Comparison of ENCODE assay signal across 30 cellular contexts in the genomic region with DNA sequence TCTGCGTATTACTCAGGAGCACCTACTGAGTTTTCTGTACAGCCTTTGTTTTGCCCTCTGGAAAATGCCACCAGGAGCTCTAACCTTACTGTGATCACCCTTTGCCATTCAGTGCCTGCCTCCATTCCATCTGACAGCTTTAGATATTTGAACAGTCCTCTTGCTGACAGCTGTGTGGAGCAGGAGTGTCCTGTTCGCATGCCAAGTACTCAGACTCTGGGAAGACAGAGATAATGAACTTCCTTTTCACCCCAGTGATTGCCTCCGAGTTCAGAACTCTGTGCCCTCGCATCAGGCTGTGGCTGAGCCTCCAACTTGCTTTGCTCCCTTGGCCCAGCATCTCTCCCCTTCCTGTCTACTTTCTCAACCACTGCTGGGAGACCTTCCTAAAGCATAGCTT.
"Had no signal": no experiment of that assay in that cellular context is flagged by ENCODE, and none has a peak within 500 bp of the region (broad histone marks: within the 10 kb centered on the region; RNA-seq: fewer than 3 reads in every experiment).

No MANE protein-coding gene starts in this region.

- H3K9ac ChIP-seq: neural progenitor cell, parathyroid adenoma had no signal

- H3K4me3 Mint-ChIP-seq: activated CD4-positive, alpha-beta memory T cell treated with anti-CD3 and anti-CD28 coated beads for 36 hours; activated CD4-positive, alpha-beta T cell treated with anti-CD3 and anti-CD28 coated beads, Interleukin-2, amount 10 ng/mL, durations not matched to agents 24 days and 14 days; activated T-cell treated with anti-CD3 and anti-CD28 coated beads, Interleukin-2, amount 50 U/mL, for 4 hours; activated T-helper 17 cell treated with anti-CD3 and anti-CD28 coated beads, Interleukin-2, amount 50 U/mL, for 72 hours; dendritic cell treated with granulocyte-macrophage colony-stimulating factor and Interleukin-4, amounts not matched to agents 40 ng/mL and 50 ng/mL, for 4 days; endodermal cell; natural killer cell; neural progenitor cell had no signal

- H3K4me3 ChIP-seq: esophagus muscularis mucosa, heart right ventricle, lung, neural progenitor cell, psoas muscle, spleen, thoracic aorta, upper lobe of left lung had no signal

- H3K27me3 ChIP-seq: brain microvascular endothelial cell, esophagus muscularis mucosa, neural progenitor cell, upper lobe of left lung had no signal

- H3K36me3 ChIP-seq: brain microvascular endothelial cell, esophagus muscularis mucosa, heart right ventricle, neural progenitor cell, spleen, thoracic aorta, upper lobe of left lung had no signal

- H3K27me3 Mint-ChIP-seq: activated CD4-positive, alpha-beta memory T cell treated with anti-CD3 and anti-CD28 coated beads for 36 hours; dendritic cell treated with granulocyte-macrophage colony-stimulating factor and Interleukin-4, amounts not matched to agents 40 ng/mL and 50 ng/mL, for 4 days had no signal

- H3K9me3 ChIP-seq: esophagus muscularis mucosa, heart right ventricle, psoas muscle, spleen, thoracic aorta, upper lobe of left lung had no signal

- H3K36me3 Mint-ChIP-seq: activated CD4-positive, alpha-beta memory T cell treated with anti-CD3 and anti-CD28 coated beads for 36 hours; natural killer cell; neural progenitor cell had no signal

- H3K79me2 ChIP-seq: parathyroid adenoma had no signal

- H3K27ac Mint-ChIP-seq: activated CD4-positive, alpha-beta memory T cell treated with anti-CD3 and anti-CD28 coated beads for 36 hours; activated CD4-positive, alpha-beta T cell treated with anti-CD3 and anti-CD28 coated beads, Interleukin-2, amount 10 ng/mL, durations not matched to agents 24 days and 14 days; activated T-helper 17 cell treated with anti-CD3 and anti-CD28 coated beads, Interleukin-2, amount 50 U/mL, for 72 hours; dendritic cell treated with granulocyte-macrophage colony-stimulating factor and Interleukin-4, amounts not matched to agents 40 ng/mL and 50 ng/mL, for 4 days; endodermal cell; natural killer cell; neural progenitor cell had no signal

- H3K9me3 Mint-ChIP-seq: activated CD4-positive, alpha-beta memory T cell treated with anti-CD3 and anti-CD28 coated beads for 36 hours; activated CD4-positive, alpha-beta T cell treated with anti-CD3 and anti-CD28 coated beads, Interleukin-2, amount 10 ng/mL, durations not matched to agents 24 days and 14 days; activated T-cell treated with anti-CD3 and anti-CD28 coated beads, Interleukin-2, amount 50 U/mL, for 4 hours; activated T-helper 17 cell treated with anti-CD3 and anti-CD28 coated beads, Interleukin-2, amount 50 U/mL, for 72 hours; dendritic cell treated with granulocyte-macrophage colony-stimulating factor and Interleukin-4, amounts not matched to agents 40 ng/mL and 50 ng/mL, for 4 days; endodermal cell; natural killer cell; neural progenitor cell had no signal

- H3K4me1 ChIP-seq: foreskin keratinocyte, parathyroid adenoma, psoas muscle, spleen, upper lobe of left lung had no signal

- H2AFZ ChIP-seq: neural progenitor cell, parathyroid adenoma had no signal

- DNase-seq: activated CD4-positive, alpha-beta memory T cell treated with anti-CD3 and anti-CD28 coated beads for 36 hours; activated CD4-positive, alpha-beta T cell treated with anti-CD3 and anti-CD28 coated beads, Interleukin-2, amount 10 ng/mL, durations not matched to agents 24 days and 14 days; activated CD4-positive, CD25-positive, alpha-beta regulatory T cell treated with anti-CD3 and anti-CD28 coated beads, Interleukin-2, amount 50 U/mL, for 72 hours; activated CD8-positive, alpha-beta memory T cell treated with anti-CD3 and anti-CD28 coated beads, Interleukin-2, amount 50 U/mL, for 48 hours; activated gamma-delta T cell treated with Interleukin-2 at 50 U/mL for 16 hours; activated naive CD4-positive, alpha-beta T cell treated with anti-CD3 and anti-CD28 coated beads, Interleukin-2, amount 50 U/mL, for 16 hours; activated T-cell treated with anti-CD3 and anti-CD28 coated beads, Interleukin-2, amount 50 U/mL, for 4 hours; amniotic stem cell; brain microvascular endothelial cell; central memory CD4-positive, alpha-beta T cell; endodermal cell; foreskin keratinocyte; heart right ventricle; mesendoderm; natural killer cell; occipital lobe; psoas muscle; spleen; stimulated activated CD4-positive, alpha-beta T cell treated with anti-CD3 and anti-CD28 coated beads, Interleukin-2, amount 100 ng/mL, for 48 hours; stimulated activated naive CD8-positive, alpha-beta T cell treated with anti-CD3 and anti-CD28 coated beads, Interleukin-15, Interleukin-2, amounts not matched to agents 100 U/mL and 50 U/mL, for 24 hours; upper lobe of left lung had no signal

- H3K4me2 ChIP-seq: neural progenitor cell had no signal

- FAIRE-seq: astrocyte, TTC549 had no signal

- H3K27ac ChIP-seq: brain microvascular endothelial cell, esophagus muscularis mucosa, foreskin keratinocyte, heart right ventricle, neural progenitor cell, parathyroid adenoma, psoas muscle, spleen, thoracic aorta, upper lobe of left lung had no signal

- H3K4me1 Mint-ChIP-seq: activated CD4-positive, alpha-beta T cell treated with anti-CD3 and anti-CD28 coated beads, Interleukin-2, amount 10 ng/mL, durations not matched to agents 24 days and 14 days; activated T-helper 17 cell treated with anti-CD3 and anti-CD28 coated beads, Interleukin-2, amount 50 U/mL, for 72 hours; endodermal cell; natural killer cell; neural progenitor cell had no signal
